1 cellular context compared by ENCODE assay signal in genomic region chr16:71778780-71779179, GRCh38.
TF ChIP-seq lines count a peak whose summit lies in the region.

No MANE protein-coding gene starts in this region.

TF ChIP-seq in WTC11, 78 proteins besides CTCF, POLR2A, EP300 and RAD21 (continued from another document):
- TF ChIP-seq ATF2 (CRISPR knock-in tag; IDR thresholded peaks at IDR 0.05; ENCODE audit: borderline replicate concordance, low read depth) (no peak), MAX (CRISPR knock-in tag; IDR thresholded peaks at IDR 0.05) (no peak), MYBL2 (CRISPR knock-in tag; IDR thresholded peaks at IDR 0.05) (no peak), GRHL2 (CRISPR knock-in tag; IDR thresholded peaks at IDR 0.05; ENCODE audit: insufficient replicate concordance, severe bottlenecking) (no peak), FOXJ3 (CRISPR knock-in tag; IDR thresholded peaks at IDR 0.05; ENCODE audit: borderline replicate concordance) (no peak), ZNF416 (CRISPR knock-in tag; IDR thresholded peaks at IDR 0.05) (no peak), E2F5 (CRISPR knock-in tag; IDR thresholded peaks at IDR 0.05) (no peak), SMAD4 (CRISPR knock-in tag; IDR thresholded peaks at IDR 0.05) (no peak), ZNF671 (CRISPR knock-in tag; IDR thresholded peaks at IDR 0.05) (no peak), TEAD4 (CRISPR knock-in tag; IDR thresholded peaks at IDR 0.05) (no peak), ZNF232 (CRISPR knock-in tag; IDR thresholded peaks at IDR 0.05) (no peak)
